ENCODE assay signal across 10 cellular contexts in the genomic region with DNA sequence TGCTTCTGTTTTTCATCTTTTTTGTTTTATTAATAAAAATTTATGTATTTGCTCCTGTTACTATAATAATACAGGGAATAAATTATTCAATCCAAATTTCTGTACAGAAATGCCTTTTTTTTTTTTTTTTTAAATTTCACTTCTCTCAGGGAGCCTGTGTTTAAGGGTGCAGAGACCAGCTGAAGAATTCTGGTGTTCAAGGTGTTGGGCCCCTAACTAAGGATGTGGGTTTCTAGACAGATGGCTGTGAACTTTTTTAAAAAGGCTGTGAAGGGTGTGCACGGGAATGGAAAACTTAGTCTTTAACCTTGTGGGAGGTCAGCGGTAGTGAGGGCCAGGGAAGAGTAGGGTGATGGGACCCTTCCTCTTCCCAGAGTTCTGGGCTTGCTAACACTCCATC. TPM values are rescaled to one million over a fixed set of nuclear protein-coding genes. Genes with fewer than 3 reads are reported as not detected.
A peak's percentile ranks its signal among the peaks of the same experiment; 100 is the strongest.
DNase-seq lines count a peak whose midpoint lies in the region; ATAC-seq and TF ChIP-seq lines count a peak whose summit lies in the region.
"Had no signal": no experiment of that assay in that cellular context is flagged by ENCODE, and none has a peak within 500 bp of the region (broad histone marks: within the 10 kb centered on the region; RNA-seq: fewer than 3 reads in every experiment).

No MANE protein-coding gene starts in this region.

- H3K27me3 ChIP-seq in CD4-positive, alpha-beta T cell (ENCODE audit: control insufficient read depth, insufficient read depth, low read length) = no peaks in the 10 kb centered on the region
- no peaks in the 10 kb centered on the region for H3K27me3 ChIP-seq in KMS-11 (ENCODE audit: insufficient read depth, low read depth)

- POLR2A ChIA-PET in CD4-positive, alpha-beta T cell (lab: Charles Lee) = interaction anchor here (0.6 to 1.6 kb wide), 3 partner anchors 11 to 210 kb away, joined by 3 to 4 read pairs (median 4); a partner anchor contains a TSS

- H3K9me3 Mint-ChIP-seq in CD4-positive, alpha-beta T cell = no peaks in the 10 kb centered on the region
- no peaks in the 10 kb centered on the region for H3K9me3 Mint-ChIP-seq in effector memory CD8-positive, alpha-beta T cell
- H3K9me3 Mint-ChIP-seq in osteocyte (ENCODE audit: unreplicated experiment) = no peaks in the 10 kb centered on the region

- H3K4me1 Mint-ChIP-seq in CD4-positive, alpha-beta T cell (ENCODE audit: low read depth) = peaks cover 32% of the 10 kb centered on the region
- H3K4me1 Mint-ChIP-seq in effector memory CD8-positive, alpha-beta T cell (ENCODE audit: low read depth in 2 of 2) = peaks cover 21 to 28% of the 10 kb centered on the region in 2 donors
- H3K4me1 Mint-ChIP-seq in osteocyte (ENCODE audit: unreplicated experiment) = peaks cover 25% of the 10 kb centered on the region

- H3K4me2 ChIP-seq in KMS-11 = peak overlapping the region; percentile 97; the same call in 1 of the 2 replicates

- no peak overlapping the region for H3K27ac ChIP-seq in CD4-positive, alpha-beta T cell (ENCODE audit: low read depth, low read length)
- H3K27ac ChIP-seq in KMS-11 = no peak overlapping the region

- H3K4me3 Mint-ChIP-seq in CD4-positive, alpha-beta T cell = peak overlapping the region; percentile 92
- peak overlapping the region; percentile 81 to 82 for H3K4me3 Mint-ChIP-seq in effector memory CD8-positive, alpha-beta T cell
- no peak overlapping the region for H3K4me3 Mint-ChIP-seq in osteocyte (ENCODE audit: unreplicated experiment)

- no peak overlapping the region for H3K4me3 ChIP-seq in KMS-11 (IDR thresholded peaks at IDR 0.05; ENCODE audit: insufficient read depth, low read depth, low read length)

- no peak overlapping the region for H2AFZ ChIP-seq in KMS-11 (ENCODE audit: low read depth)

- H3K79me2 ChIP-seq in KMS-11 (ENCODE audit: insufficient read depth, low read depth) = no peaks in the 10 kb centered on the region

- DNase-seq in CD4-positive, alpha-beta T cell = no peak
- no peak for DNase-seq in effector memory CD8-positive, alpha-beta T cell
- DNase-seq in osteocyte (ENCODE audit: extremely low spot score, unreplicated experiment) (no peak), NCI-H1694 treated with DMSO at 0.1 percent for 48 hours (lab: John Stamatoyannopoulos, UW) (no peak), NCI-H187 treated with DMSO at 0.1 percent for 48 hours (lab: John Stamatoyannopoulos, UW) (no peak), glomerular visceral epithelial cell (ENCODE audit: extremely low spot score) (no peak)
- DNase-seq: NCI-H1048 had no signal

- no peaks in the 10 kb centered on the region for H3K9me3 ChIP-seq in CD4-positive, alpha-beta T cell (ENCODE audit: control insufficient read depth, low read length)

- H3K27ac Mint-ChIP-seq in CD4-positive, alpha-beta T cell = peak overlapping the region; percentile 81
- H3K27ac Mint-ChIP-seq in effector memory CD8-positive, alpha-beta T cell = peak overlapping the region; percentile 84 to 89
- H3K27ac Mint-ChIP-seq in osteocyte (ENCODE audit: unreplicated experiment) = peak overlapping the region; percentile 93

- intact Hi-C loops in CD4-positive, alpha-beta T cell (cut with DNase I, micrococcal nuclease) = no loop called here

- H3K4me1 ChIP-seq in KMS-11 (ENCODE audit: low read depth, poor library complexity, severe bottlenecking) = peaks cover 30% of the 10 kb centered on the region

- CTCF ChIA-PET in CD4-positive, alpha-beta T cell (lab: Charles Lee) = interaction anchor here (1.4 to 2.0 kb wide), 2 partner anchors 10 to 20 kb away, joined by 4 to 12 read pairs; no protein-coding TSS in a partner anchor

- no peak overlapping the region for H3K9ac ChIP-seq in KMS-11

- H4K20me1 ChIP-seq in KMS-11 (ENCODE audit: insufficient read depth) = no peaks in the 10 kb centered on the region

- TF ChIP-seq CTCF in CD4-positive, alpha-beta T cell (IDR thresholded peaks at IDR 0.05) = no peak
- TF ChIP-seq CTCF in KMS-11 (conservative IDR thresholded peaks at IDR 0.05; ENCODE audit: low read depth, low read length) (no peak), osteocyte (IDR thresholded peaks at IDR 0.05) (no peak)

- no peaks in the 10 kb centered on the region for H3K27me3 Mint-ChIP-seq in CD4-positive, alpha-beta T cell
- no peaks in the 10 kb centered on the region for H3K27me3 Mint-ChIP-seq in effector memory CD8-positive, alpha-beta T cell
- H3K27me3 Mint-ChIP-seq in osteocyte (ENCODE audit: unreplicated experiment) = peaks cover 2% of the 10 kb centered on the region

- H3K36me3 ChIP-seq in KMS-11 (ENCODE audit: insufficient read depth) = no peaks in the 10 kb centered on the region

- no peak for ATAC-seq in CD4-positive, alpha-beta T cell (ENCODE audit: poor library complexity)
- ATAC-seq in effector memory CD8-positive, alpha-beta T cell (replicated peaks) = peak; percentile 71
- no peak for ATAC-seq in GM21825 (IDR thresholded peaks at IDR 0.05; ENCODE audit: unreplicated experiment)

- peaks cover 49% of the 10 kb centered on the region for H3K36me3 Mint-ChIP-seq in CD4-positive, alpha-beta T cell (ENCODE audit: low read depth)
- peaks cover 33% of the 10 kb centered on the region for H3K36me3 Mint-ChIP-seq in effector memory CD8-positive, alpha-beta T cell (ENCODE audit: insufficient read depth)
- H3K36me3 Mint-ChIP-seq in osteocyte (ENCODE audit: unreplicated experiment) = peaks cover 38% of the 10 kb centered on the region

RNA-seq across cellular contexts. Expression of a gene that starts 1.3 kb away (rescaled TPM):
- total RNA-seq in CD4-positive, alpha-beta T cell = 10 to 100 TPM; 28.6 to 29.4 TPM
- total RNA-seq in osteocyte = 26.5 and 29.9 TPM in 2 replicates

RNA-seq across cellular contexts. Expression of a gene that starts 7.9 kb away (rescaled TPM):
- total RNA-seq in CD4-positive, alpha-beta T cell = under 1 TPM; 0.25 to 0.27 TPM
- 25.8 and 27.6 TPM in 2 replicates for total RNA-seq in osteocyte

RNA-seq across cellular contexts. Expression of a gene that starts 12.3 kb away (rescaled TPM):
- 10 to 100 TPM; 15.1 to 17.3 TPM for total RNA-seq in CD4-positive, alpha-beta T cell
- total RNA-seq in osteocyte = 30.4 and 34.9 TPM in 2 replicates

RNA-seq across cellular contexts. Expression of a gene that starts 29.7 kb away (rescaled TPM):
- not detected for total RNA-seq in CD4-positive, alpha-beta T cell
- 5.6 and 6.9 TPM in 2 replicates for total RNA-seq in osteocyte
- total RNA-seq: bronchial epithelial cell had no signal

RNA-seq across cellular contexts. Expression of a gene that starts 53.5 kb away (rescaled TPM):
- total RNA-seq in CD4-positive, alpha-beta T cell = under 1 TPM; 0.39 to 0.47 TPM
- total RNA-seq in osteocyte = 0.43 and 0.73 TPM in 2 replicates

Comparison
In these comparisons a context has a peak if more than half of its experiments do, and no peak if none do; other contexts are left out.
1. RNA of a gene that starts 7.9 kb away (total RNA-seq): 25.8 to 27.6 TPM in osteocyte; 0.25 to 0.27 TPM in CD4-positive, alpha-beta T cell; every median in the first group is over 10 times any median in the second.
2. Peak in every context shown above with its lines, with median percentiles within 50 percentile points of each other: H3K27ac Mint-ChIP-seq.